28 cellular contexts compared by ENCODE assay signal in the genomic region with DNA sequence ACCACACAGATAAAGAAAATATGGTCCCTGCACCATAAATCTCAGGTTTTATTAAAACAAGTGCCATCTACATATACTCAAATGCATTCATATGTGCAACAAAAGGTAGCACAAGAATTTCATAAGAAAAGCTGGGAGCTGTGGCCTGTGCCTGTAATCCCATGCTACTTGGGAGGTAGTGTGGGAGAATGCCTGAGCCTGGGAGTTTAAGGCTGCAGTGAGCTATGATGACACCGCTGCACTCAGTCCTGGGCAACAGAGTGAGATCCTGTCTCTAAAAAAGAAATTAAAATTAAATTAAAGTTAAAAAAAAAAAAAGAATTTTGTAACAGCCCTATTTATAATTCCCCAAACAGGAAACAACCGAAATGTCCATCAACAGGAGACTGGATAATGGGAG.
"Had no signal": no experiment of that assay in that cellular context is flagged by ENCODE, and none has a peak within 500 bp of the region (broad histone marks: within the 10 kb centered on the region; RNA-seq: fewer than 3 reads in every experiment).

No MANE protein-coding gene starts in this region.

- H3K4me3 Mint-ChIP-seq: natural killer cell treated with Interleukin-12 subunit alpha and Interleukin-12 subunit beta and Interleukin-15 and Interleukin-18, amount 100 ng/mL, for 72 hours; nephron progenitor cell; neural crest cell; stimulated activated effector memory CD8-positive, alpha-beta T cell treated with anti-CD3 and anti-CD28 coated beads, Interleukin-12 subunit alpha, Interleukin-12 subunit beta, amount 100 ng/mL, for 72 hours; stimulated activated naive B cell treated with anti-CD40 and anti-IgM and Interleukin-4, amounts not matched to agents 10 μg/mL and 1 μg/mL and 100 μg/mL, for 72 hours; stimulated activated naive CD8-positive, alpha-beta T cell treated with anti-CD3 and anti-CD28 coated beads, Interleukin-15, Interleukin-2, amounts not matched to agents 100 ng/mL and 50 ng/mL, for 24 hours had no signal

- H3K27ac Mint-ChIP-seq: natural killer cell treated with Interleukin-12 subunit alpha and Interleukin-12 subunit beta and Interleukin-15 and Interleukin-18, amount 100 ng/mL, for 72 hours; nephron progenitor cell; progenitor cell of endocrine pancreas; stimulated activated effector memory CD8-positive, alpha-beta T cell treated with anti-CD3 and anti-CD28 coated beads, Interleukin-12 subunit alpha, Interleukin-12 subunit beta, amount 100 ng/mL, for 72 hours; stimulated activated naive B cell treated with anti-CD40 and anti-IgM and Interleukin-4, amounts not matched to agents 10 μg/mL and 1 μg/mL and 100 μg/mL, for 72 hours; stimulated activated naive CD8-positive, alpha-beta T cell treated with anti-CD3 and anti-CD28 coated beads, Interleukin-15, Interleukin-2, amounts not matched to agents 100 ng/mL and 50 ng/mL, for 24 hours had no signal

- H3K27ac ChIP-seq: ovary, parathyroid adenoma, psoas muscle, right lobe of liver, sigmoid colon, stomach, thoracic aorta, thyroid gland, tibial nerve, upper lobe of left lung, vagina had no signal

- H3K4me3 ChIP-seq: ovary, psoas muscle, right lobe of liver, sigmoid colon, stomach, thoracic aorta, thyroid gland, tibial nerve, upper lobe of left lung, vagina had no signal

- H3K9me3 ChIP-seq: ovary, psoas muscle, right lobe of liver, sigmoid colon, stomach, thoracic aorta, thyroid gland, tibial nerve, upper lobe of left lung, vagina had no signal

- H2AFZ ChIP-seq: parathyroid adenoma had no signal

- ATAC-seq: natural killer cell treated with Interleukin-12 subunit alpha and Interleukin-12 subunit beta and Interleukin-15 and Interleukin-18, amount 100 ng/mL, for 72 hours; psoas muscle; right cardiac atrium; right lobe of liver; stimulated activated effector memory CD8-positive, alpha-beta T cell treated with anti-CD3 and anti-CD28 coated beads, Interleukin-12 subunit alpha, Interleukin-12 subunit beta, amount 100 ng/mL, for 72 hours; stimulated activated naive B cell treated with anti-CD40 and anti-IgM and Interleukin-4, amounts not matched to agents 10 μg/mL and 1 μg/mL and 100 μg/mL, for 72 hours had no signal

- H3K9me3 Mint-ChIP-seq: natural killer cell treated with Interleukin-12 subunit alpha and Interleukin-12 subunit beta and Interleukin-15 and Interleukin-18, amount 100 ng/mL, for 72 hours; nephron progenitor cell; stimulated activated effector memory CD8-positive, alpha-beta T cell treated with anti-CD3 and anti-CD28 coated beads, Interleukin-12 subunit alpha, Interleukin-12 subunit beta, amount 100 ng/mL, for 72 hours; stimulated activated naive B cell treated with anti-CD40 and anti-IgM and Interleukin-4, amounts not matched to agents 10 μg/mL and 1 μg/mL and 100 μg/mL, for 72 hours; stimulated activated naive CD8-positive, alpha-beta T cell treated with anti-CD3 and anti-CD28 coated beads, Interleukin-15, Interleukin-2, amounts not matched to agents 100 ng/mL and 50 ng/mL, for 24 hours had no signal

- H3K4me1 Mint-ChIP-seq: stimulated activated effector memory CD8-positive, alpha-beta T cell treated with anti-CD3 and anti-CD28 coated beads, Interleukin-12 subunit alpha, Interleukin-12 subunit beta, amount 100 ng/mL, for 72 hours; stimulated activated naive B cell treated with anti-CD40 and anti-IgM and Interleukin-4, amounts not matched to agents 10 μg/mL and 1 μg/mL and 100 μg/mL, for 72 hours had no signal

- H3K36me3 Mint-ChIP-seq: natural killer cell treated with Interleukin-12 subunit alpha and Interleukin-12 subunit beta and Interleukin-15 and Interleukin-18, amount 100 ng/mL, for 72 hours; stimulated activated effector memory CD8-positive, alpha-beta T cell treated with anti-CD3 and anti-CD28 coated beads, Interleukin-12 subunit alpha, Interleukin-12 subunit beta, amount 100 ng/mL, for 72 hours; stimulated activated naive B cell treated with anti-CD40 and anti-IgM and Interleukin-4, amounts not matched to agents 10 μg/mL and 1 μg/mL and 100 μg/mL, for 72 hours had no signal

- H3K36me3 ChIP-seq: ovary, right lobe of liver, sigmoid colon, stomach, thoracic aorta, thyroid gland, tibial nerve, upper lobe of left lung, vagina had no signal

- DNase-seq: nephron progenitor cell; occipital lobe; ovary; posterior cingulate gyrus; psoas muscle; right cardiac atrium; right lobe of liver; sigmoid colon; small intestine; stimulated activated CD4-positive, alpha-beta T cell treated with anti-CD3 and anti-CD28 coated beads, Interleukin-15, amount 100 ng/mL, for 24 hours; stimulated activated CD4-positive, alpha-beta T cell treated with anti-CD3 and anti-CD28 coated beads, Interleukin-2, amount 100 ng/mL, for 24 hours; stimulated activated CD4-positive, alpha-beta T cell treated with anti-CD3 and anti-CD28 coated beads, Interleukin-2, amount 100 ng/mL, for 48 hours; stimulated activated CD4-positive, alpha-beta T cell treated with anti-CD3 and anti-CD28 coated beads, Interleukin-4, amount 100 ng/mL, for 24 hours; stimulated activated naive B cell treated with anti-CD40 and anti-IgM and Interleukin-4, amounts not matched to agents 10 μg/mL and 1 μg/mL and 100 μg/mL, for 72 hours; stimulated activated naive CD4-positive, alpha-beta T cell treated with Interleukin-2 at 50 U/mL for 16 hours; stomach; thyroid gland; trophoblast cell; upper lobe of left lung had no signal

- H3K27me3 Mint-ChIP-seq: progenitor cell of endocrine pancreas; stimulated activated naive CD8-positive, alpha-beta T cell treated with anti-CD3 and anti-CD28 coated beads, Interleukin-15, Interleukin-2, amounts not matched to agents 100 ng/mL and 50 ng/mL, for 24 hours had no signal

- H3K27me3 ChIP-seq: ovary, right lobe of liver, sigmoid colon, stomach, thyroid gland, tibial nerve, upper lobe of left lung, vagina had no signal

- H3K9ac ChIP-seq: parathyroid adenoma had no signal

- H3K79me2 ChIP-seq: parathyroid adenoma had no signal

- H3K4me1 ChIP-seq: parathyroid adenoma, psoas muscle, right lobe of liver, tibial nerve, upper lobe of left lung, vagina had no signal
